In the genomic region with DNA sequence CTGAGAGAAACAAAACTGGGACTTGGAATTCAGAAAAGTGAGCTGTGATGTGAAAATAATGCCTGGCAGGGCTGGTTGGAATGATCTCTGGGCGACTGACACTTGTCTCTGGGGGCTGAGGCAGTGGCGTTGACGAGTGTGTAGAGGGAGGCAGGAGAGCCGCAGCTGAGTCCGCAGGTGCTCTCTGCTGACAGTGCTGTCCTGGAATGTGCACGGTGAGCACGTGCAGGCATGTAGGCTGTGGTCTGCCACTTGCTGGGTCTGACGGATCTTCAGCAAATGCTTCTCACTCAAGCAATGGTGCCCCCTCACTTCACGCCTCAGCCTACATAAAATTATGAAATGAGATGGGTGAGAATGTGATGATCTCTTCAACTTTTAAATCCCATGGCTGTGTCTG, we compare ENCODE assay signal across 25 cellular contexts. TPM values are rescaled to one million over a fixed set of nuclear protein-coding genes. Genes with fewer than 3 reads are reported as not detected.
DNase-seq lines count a peak whose midpoint lies in the region; ATAC-seq, FAIRE-seq and TF ChIP-seq lines count a peak whose summit lies in the region.
"Had no signal": no experiment of that assay in that cellular context is flagged by ENCODE, and none has a peak within 500 bp of the region (broad histone marks: within the 10 kb centered on the region; RNA-seq: fewer than 3 reads in every experiment).

No MANE protein-coding gene starts in this region.

- TF ChIP-seq CTCF in adrenal gland (IDR thresholded peaks at IDR 0.05), result no peak

- H3K27ac Mint-ChIP-seq in activated CD8-positive, alpha-beta memory T cell treated with anti-CD3 and anti-CD28 coated beads, Interleukin-2, amount 10 ng/mL, durations not matched to agents 7 days and 5 days, result no peak overlapping the region
- H3K27ac Mint-ChIP-seq: CD4-positive, alpha-beta memory T cell had no signal

- H3K27ac ChIP-seq in SJCRH30, result peak overlapping the region; percentile 70
- no peak overlapping the region for H3K27ac ChIP-seq in adrenal gland
- H3K27ac ChIP-seq: BLaER1 treated with 17β-estradiol and CSF1 and Interleukin-3, amounts not matched to agents 10 nM and 100 nM; KMS-11 had no signal

- H3K9me3 ChIP-seq in SJCRH30 (replicated peaks), result no peaks in the 10 kb centered on the region; the same call in 1 of the 2 replicates
- peaks cover 0 to 4% (median 0%) of the 10 kb centered on the region in 3 donors for H3K9me3 ChIP-seq in adrenal gland (replicated peaks in 1 of 3)
- H3K9me3 ChIP-seq: Caco-2, HAP-1 had no signal

- CTCF ChIA-PET in activated CD8-positive, alpha-beta memory T cell treated with anti-CD3 and anti-CD28 coated beads, Interleukin-2, amount 10 ng/mL, durations not matched to agents 7 days and 5 days (lab: Charles Lee), result no interaction called here

- H3K27me3 Mint-ChIP-seq in activated CD8-positive, alpha-beta memory T cell treated with anti-CD3 and anti-CD28 coated beads, Interleukin-2, amount 10 ng/mL, durations not matched to agents 7 days and 5 days, result no peaks in the 10 kb centered on the region

- H3K36me3 ChIP-seq in SJCRH30, result no peaks in the 10 kb centered on the region
- no peaks in the 10 kb centered on the region for H3K36me3 ChIP-seq in adrenal gland (replicated peaks in 1 of 2)
- H3K36me3 ChIP-seq: BLaER1 treated with 17β-estradiol and CSF1 and Interleukin-3, amounts not matched to agents 10 nM and 100 nM; HAP-1 had no signal

- peak; percentile 15 for DNase-seq in activated CD8-positive, alpha-beta memory T cell treated with anti-CD3 and anti-CD28 coated beads for 24 hours
- DNase-seq in activated CD8-positive, alpha-beta memory T cell treated with anti-CD3 and anti-CD28 coated beads, Interleukin-2, amount 10 ng/mL, durations not matched to agents 7 days and 5 days, result no peak
- DNase-seq in SJCRH30 (peak; percentile 29 to 50), myocyte (ENCODE audit: low read depth) (peak; percentile 60), adrenal gland (no peak), H54 (ENCODE audit: insufficient read length, low spot score) (no peak)
- DNase-seq in stimulated activated CD4-positive, alpha-beta T cell treated with anti-CD3 and anti-CD28 coated beads, Interleukin-12 subunit alpha, Interleukin-12 subunit beta, amount 100 ng/mL, for 4 hours, result no peak
- DNase-seq: 8988T; Caco-2; CD4-positive, alpha-beta memory T cell; DND-41; MV-4-11; NCI-H1105 treated with DMSO at 0.1 percent for 48 hours; NCI-H2081 treated with DMSO at 0.1 percent for 48 hours; NCI-H446; NCI-H526; SIG-M5 had no signal

- WGBS in adrenal gland, 4 donors, result 80 to 87% (median 83%) methylated on average over 6 to 9 of the region's 9 CpGs

- TF ChIP-seq POLR2A in adrenal gland (IDR thresholded peaks at IDR 0.05) (no peak), H54 (IDR thresholded peaks at IDR 0.05; ENCODE audit: low read depth, low read length) (no peak)

- ATAC-seq in activated CD8-positive, alpha-beta memory T cell treated with anti-CD3 and anti-CD28 coated beads, Interleukin-2, amount 10 ng/mL, durations not matched to agents 7 days and 5 days, result no peak
- ATAC-seq: GM12878, SK-N-SH treated with all-trans-retinoic acid at 6 μM for 48 hours had no signal

- no peaks in the 10 kb centered on the region for H3K4me1 Mint-ChIP-seq in activated CD8-positive, alpha-beta memory T cell treated with anti-CD3 and anti-CD28 coated beads, Interleukin-2, amount 10 ng/mL, durations not matched to agents 7 days and 5 days
- H3K4me1 Mint-ChIP-seq: CD4-positive, alpha-beta memory T cell had no signal

- H3K27me3 ChIP-seq in SJCRH30 (no peaks in the 10 kb centered on the region), adrenal gland (no peaks in the 10 kb centered on the region)
- H3K27me3 ChIP-seq: BLaER1 treated with 17β-estradiol and CSF1 and Interleukin-3, amounts not matched to agents 10 nM and 100 nM had no signal

- H3K4me3 Mint-ChIP-seq in activated CD8-positive, alpha-beta memory T cell treated with anti-CD3 and anti-CD28 coated beads, Interleukin-2, amount 10 ng/mL, durations not matched to agents 7 days and 5 days, result no peak overlapping the region

- no peaks in the 10 kb centered on the region for H3K36me3 Mint-ChIP-seq in activated CD8-positive, alpha-beta memory T cell treated with anti-CD3 and anti-CD28 coated beads, Interleukin-2, amount 10 ng/mL, durations not matched to agents 7 days and 5 days
- H3K36me3 Mint-ChIP-seq: CD4-positive, alpha-beta memory T cell had no signal

- H3K4me1 ChIP-seq in SJCRH30 (peaks cover 5% of the 10 kb centered on the region; the same call in 1 of the 2 replicates), adrenal gland (replicated peaks in 1 of 2) (no peaks in the 10 kb centered on the region)
- H3K4me1 ChIP-seq: BLaER1 treated with 17β-estradiol and CSF1 and Interleukin-3, amounts not matched to agents 10 nM and 100 nM; Caco-2; HAP-1 had no signal

- intact Hi-C loops in adrenal gland (cut with DNase I), result no loop called here

- FAIRE-seq in H54 (lab: Jason Lieb, UNC), result no peak
- FAIRE-seq: GM12878 had no signal

- no peak overlapping the region for H3K4me3 ChIP-seq in SJCRH30
- H3K4me3 ChIP-seq in adrenal gland, result no peak overlapping the region
- H3K4me3 ChIP-seq: BLaER1 treated with 17β-estradiol and CSF1 and Interleukin-3, amounts not matched to agents 10 nM and 100 nM; GM12878; HAP-1 had no signal

- H3K9me3 Mint-ChIP-seq in activated CD8-positive, alpha-beta memory T cell treated with anti-CD3 and anti-CD28 coated beads, Interleukin-2, amount 10 ng/mL, durations not matched to agents 7 days and 5 days (ENCODE audit: low read depth), result peaks cover 2% of the 10 kb centered on the region

RNA-seq across cellular contexts. Expression of a gene that starts 38.5 kb away (rescaled TPM):
- 10 to 100 TPM; 21.5 to 31.7 TPM for total RNA-seq in activated CD8-positive, alpha-beta memory T cell treated with anti-CD3 and anti-CD28 coated beads, Interleukin-2, amount 10 ng/mL, durations not matched to agents 7 days and 5 days
- 10.0 and 12.5 TPM in 2 replicates for total RNA-seq in SJCRH30 (2014; rRNA removed; shearing (Covaris generic))
- 11.2 and 18.7 TPM in 2 replicates for total RNA-seq in myocyte
- polyA plus RNA-seq in myocyte (2012), result 10.8 TPM
- total RNA-seq in adrenal gland, result 10 to 100 TPM; 20.1 to 36.0 (median 28.6) TPM
- polyA plus RNA-seq in adrenal gland, result 10 to 100 TPM; 16.3 to 16.6 (median 16.3) TPM

RNA-seq across cellular contexts. Expression of a gene that starts 51.1 kb away (rescaled TPM):
- total RNA-seq in activated CD8-positive, alpha-beta memory T cell treated with anti-CD3 and anti-CD28 coated beads, Interleukin-2, amount 10 ng/mL, durations not matched to agents 7 days and 5 days, result not detected
- not detected in 2 replicates for total RNA-seq in SJCRH30 (2014; rRNA removed; shearing (Covaris generic))
- total RNA-seq in myocyte, result not detected in 2 replicates
- polyA plus RNA-seq in myocyte (2012), result not detected
- total RNA-seq in adrenal gland, result under 1 TPM in 1 of 8 donors, not detected in 7; 0.11 TPM
- not detected for polyA plus RNA-seq in adrenal gland
- total RNA-seq: Caco-2; CD4-positive, alpha-beta memory T cell; HT1080; M059J; RPMI7951 had no signal
- polyA plus RNA-seq: CD4-positive, alpha-beta memory T cell had no signal

Comparison
In these comparisons a context has a peak if more than half of its experiments do, and no peak if none do; other contexts are left out.
1. DNase-seq: peak in activated CD8-positive, alpha-beta memory T cell treated with anti-CD3 and anti-CD28 coated beads for 24 hours (single experiment), SJCRH30 (2 of 2) and myocyte (single experiment); none in activated CD8-positive, alpha-beta memory T cell treated with anti-CD3 and anti-CD28 coated beads, Interleukin-2, amount 10 ng/mL, durations not matched to agents 7 days and 5 days (single experiment), adrenal gland (0 of 7), stimulated activated CD4-positive, alpha-beta T cell treated with anti-CD3 and anti-CD28 coated beads, Interleukin-12 subunit alpha, Interleukin-12 subunit beta, amount 100 ng/mL, for 4 hours (single experiment) and H54 (single experiment).